In genomic region chr1:167430134-167430848, GRCh38 we compare ENCODE assay signal across 10 cellular contexts.
DNase-seq lines count a peak whose midpoint lies in the region; ATAC-seq lines count a peak whose summit lies in the region.
"Had no signal": no experiment of that assay in that cellular context is flagged by ENCODE, and none has a peak within 500 bp of the region (broad histone marks: within the 10 kb centered on the region; RNA-seq: fewer than 3 reads in every experiment).

No MANE protein-coding gene starts in this region.

- in situ Hi-C loops in ACHN (cut with HindIII; ENCODE audit: low pct_ligation_motif_present, low pct_unique_long_range_greater_than_20kb, low sequenced_read_pairs): no loop called here

- peaks cover 32 to 56% of the 10 kb centered on the region in 2 donors for H3K36me3 Mint-ChIP-seq in CD4-positive, alpha-beta memory T cell

- peaks cover 53% of the 10 kb centered on the region for H3K4me1 ChIP-seq in CD4-positive, alpha-beta memory T cell (ENCODE audit: insufficient read depth, low read length)

- peaks cover 27 to 48% (median 35%) of the 10 kb centered on the region in 4 donors for H3K4me1 Mint-ChIP-seq in CD4-positive, alpha-beta memory T cell

- H3K4me3 ChIP-seq in CD4-positive, alpha-beta memory T cell (ENCODE audit: low read length in 2 of 2): no peak overlapping the region

- peaks cover 44% of the 10 kb centered on the region for H3K36me3 ChIP-seq in CD4-positive, alpha-beta memory T cell (ENCODE audit: insufficient read depth, low read length)

- no peaks in the 10 kb centered on the region for H3K9me3 ChIP-seq in CD4-positive, alpha-beta memory T cell (ENCODE audit: control insufficient read depth in 1 of 2, low read length in 2 of 2)

- H3K9me3 Mint-ChIP-seq in CD4-positive, alpha-beta memory T cell: no peaks in the 10 kb centered on the region

- peak overlapping the region; percentile 10 to 89 (median 70) for H3K27ac Mint-ChIP-seq in CD4-positive, alpha-beta memory T cell

- DNase-seq in CD4-positive, alpha-beta memory T cell: no peak
- DNase-seq in ecto neural progenitor cell (ENCODE audit: low spot score): peak; percentile 43
- no peak for DNase-seq in ACHN
- no peak for DNase-seq in NCI-H146 treated with DMSO at 0.1 percent for 48 hours (lab: John Stamatoyannopoulos, UW; ENCODE audit: unreplicated experiment)
- DNase-seq in hepatic stellate cell (ENCODE audit: low spot score): no peak
- DNase-seq: COR-L47, left colon had no signal

- H3K4me3 Mint-ChIP-seq in CD4-positive, alpha-beta memory T cell: peak overlapping the region in 1 of 8 donors; percentile 47

- POLR2A ChIA-PET in CD4-positive, alpha-beta memory T cell (lab: Charles Lee; ENCODE audit: partially characterized antibody): interaction anchor here (0.6 to 3.0 kb wide), 4 partner anchors 9 to 87 kb away, joined by 3 to 18 read pairs (median 4); partner anchors contain the start of gene CD247

- ATAC-seq in GM19395 (IDR thresholded peaks at IDR 0.05; ENCODE audit: unreplicated experiment) (peak; percentile 55), HG03442 (IDR thresholded peaks at IDR 0.05; ENCODE audit: unreplicated experiment) (peak; percentile 38), HG02623 (IDR thresholded peaks at IDR 0.05; ENCODE audit: unreplicated experiment) (no peak)
- ATAC-seq: left colon had no signal

- CTCF ChIA-PET in CD4-positive, alpha-beta memory T cell (lab: Charles Lee; ENCODE audit: partially characterized antibody): interaction anchor here (0.6 to 3.3 kb wide), 3 partner anchors 12 to 286 kb away, joined by 4 to 15 read pairs (median 13); partner anchors contain the start of gene CD247

- no peak overlapping the region for H3K27ac ChIP-seq in CD4-positive, alpha-beta memory T cell (ENCODE audit: low read depth, low read length)

- H3K27me3 Mint-ChIP-seq in CD4-positive, alpha-beta memory T cell: no peaks in the 10 kb centered on the region

- intact Hi-C loops in CD4-positive, alpha-beta memory T cell (cut with micrococcal nuclease): no loop called here

- no peaks in the 10 kb centered on the region for H3K27me3 ChIP-seq in CD4-positive, alpha-beta memory T cell (ENCODE audit: insufficient read depth, low read length)
